ENCODE assay signal across 8 cellular contexts in the genomic region with DNA sequence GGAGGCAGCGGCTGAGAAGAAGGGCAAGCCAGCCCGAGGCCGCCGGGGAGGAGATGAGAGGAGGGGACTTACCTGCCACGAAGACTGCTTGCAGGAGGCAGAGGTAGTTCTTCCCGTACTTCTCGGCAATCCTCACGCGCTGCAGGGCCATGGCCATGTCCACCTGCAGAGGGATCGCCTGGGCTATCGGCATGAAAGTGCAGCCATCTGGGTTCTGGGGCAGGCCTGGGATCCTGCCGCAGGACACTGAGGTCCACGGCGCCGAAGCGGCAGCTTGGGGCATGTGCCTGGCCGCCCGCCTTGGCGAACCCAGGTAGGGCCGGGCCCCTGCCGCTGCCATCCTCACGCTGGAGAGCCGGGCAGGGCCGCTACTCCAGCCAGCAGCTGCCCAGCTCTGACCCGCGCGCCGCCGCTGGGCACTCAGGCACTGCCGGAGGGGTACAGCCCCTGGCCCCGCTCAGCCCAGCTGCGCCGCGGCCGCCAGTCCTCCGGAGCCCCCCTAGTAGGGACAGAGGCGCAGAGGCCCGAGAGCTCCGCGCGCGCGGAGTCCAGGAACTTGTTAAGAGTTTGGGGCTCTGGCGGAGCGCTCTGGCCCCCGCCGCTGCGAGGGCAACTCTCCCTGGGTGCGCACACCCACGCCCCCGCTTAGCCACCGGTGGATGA. TPM values are rescaled to one million over a fixed set of nuclear protein-coding genes. Genes with fewer than 3 reads are reported as not detected.
DNase-seq lines count a peak whose midpoint lies in the region; ATAC-seq and TF ChIP-seq lines count a peak whose summit lies in the region.

No MANE protein-coding gene starts in this region.

- no peaks in the 10 kb centered on the region for H3K9me3 Mint-ChIP-seq in endothelial cell (ENCODE audit: unreplicated experiment)

- TF ChIP-seq CTCF in HEK293 (tag by site-specific recombination; IDR thresholded peaks at IDR 0.05) = no peak
- TF ChIP-seq CTCF in endothelial cell (IDR thresholded peaks at IDR 0.05; ENCODE audit: unreplicated experiment) = no peak

- no peak for ATAC-seq in HG02885 (IDR thresholded peaks at IDR 0.05; ENCODE audit: poor library complexity, unreplicated experiment)

- no peaks in the 10 kb centered on the region for H3K27me3 ChIP-seq in muscle layer of duodenum (ENCODE audit: low read depth, low read length)

- CTCF ChIA-PET in HEK293 (lab: Yijun Ruan, JAX) = no interaction called here

- DNase-seq in AG08396 (ENCODE audit: low spot score) = peak; percentile 4
- peak; percentile 10 for DNase-seq in endothelial cell (ENCODE audit: low spot score)
- DNase-seq in NCI-H2029 treated with DMSO at 0.1 percent for 48 hours (lab: John Stamatoyannopoulos, UW) = no peak
- DNase-seq in middle frontal gyrus (ENCODE audit: extremely low spot score, low spot score) = no peak
- no peak for DNase-seq in AG08395 (ENCODE audit: low spot score)

- H3K4me3 Mint-ChIP-seq in endothelial cell (ENCODE audit: unreplicated experiment) = no peak overlapping the region

- H3K36me3 ChIP-seq in HEK293 (ENCODE audit: control insufficient read depth in 2 of 2, insufficient read depth in 1 of 2, low read length in 2 of 2) (no peaks in the 10 kb centered on the region), muscle layer of duodenum (ENCODE audit: control insufficient read depth in 1 of 2, insufficient read depth in 2 of 2, low read length in 2 of 2) (no peaks in the 10 kb centered on the region)

- no peaks in the 10 kb centered on the region for H3K4me1 ChIP-seq in HEK293 (ENCODE audit: control insufficient read depth, insufficient read depth, low read length)
- peaks cover 0 to 9% of the 10 kb centered on the region in 2 donors for H3K4me1 ChIP-seq in muscle layer of duodenum (ENCODE audit: control insufficient read depth in 1 of 2, insufficient read depth in 2 of 2, low read length in 2 of 2)

- H3K4me3 ChIP-seq in HEK293 (ENCODE audit: low read depth, low read length) (peak overlapping the region; percentile 35), muscle layer of duodenum (ENCODE audit: low read depth in 1 of 2, low read length in 2 of 2) (peak overlapping the region; percentile 48 to 61)

- H3K9me3 ChIP-seq in HEK293 (ENCODE audit: control insufficient read depth, insufficient read depth, low read depth, low read length) (no peaks in the 10 kb centered on the region), muscle layer of duodenum (ENCODE audit: control insufficient read depth in 1 of 2, low read length in 2 of 2) (no peaks in the 10 kb centered on the region)

- no peak overlapping the region for H3K27ac ChIP-seq in HEK293 (ENCODE audit: extremely low read depth, low read depth, low read length)
- H3K27ac ChIP-seq in muscle layer of duodenum (ENCODE audit: low read length) = no peak overlapping the region

- H3K27ac Mint-ChIP-seq in endothelial cell (ENCODE audit: unreplicated experiment) = no peak overlapping the region

- POLR2A ChIA-PET in HEK293 (lab: Yijun Ruan, JAX) = no interaction called here

- H3K27me3 Mint-ChIP-seq in endothelial cell (ENCODE audit: unreplicated experiment) = peaks cover 5% of the 10 kb centered on the region

- H3K4me1 Mint-ChIP-seq in endothelial cell (ENCODE audit: unreplicated experiment) = peaks cover 2% of the 10 kb centered on the region

- H3K36me3 Mint-ChIP-seq in endothelial cell (ENCODE audit: low read depth, unreplicated experiment) = no peaks in the 10 kb centered on the region

TF ChIP-seq in HEK293, 187 proteins besides CTCF, POLR2A, EP300 and RAD21 (continues in another document):
- TF ChIP-seq ZNF518A (tag by site-specific recombination; conservative IDR thresholded peaks at IDR 0.05; ENCODE audit: low read depth) (no peak), ZNF571 (tag by site-specific recombination; IDR thresholded peaks at IDR 0.05) (no peak), HOXD13 (CRISPR knock-in tag; IDR thresholded peaks at IDR 0.05; ENCODE audit: borderline replicate concordance) (no peak), KLF10 (tag by site-specific recombination; IDR thresholded peaks at IDR 0.05) (no peak), ZNF280C (tag by site-specific recombination; IDR thresholded peaks at IDR 0.05) (no peak), ZNF366 (tag by site-specific recombination; conservative IDR thresholded peaks at IDR 0.05) (no peak)
- TF ChIP-seq, protein P1, sequence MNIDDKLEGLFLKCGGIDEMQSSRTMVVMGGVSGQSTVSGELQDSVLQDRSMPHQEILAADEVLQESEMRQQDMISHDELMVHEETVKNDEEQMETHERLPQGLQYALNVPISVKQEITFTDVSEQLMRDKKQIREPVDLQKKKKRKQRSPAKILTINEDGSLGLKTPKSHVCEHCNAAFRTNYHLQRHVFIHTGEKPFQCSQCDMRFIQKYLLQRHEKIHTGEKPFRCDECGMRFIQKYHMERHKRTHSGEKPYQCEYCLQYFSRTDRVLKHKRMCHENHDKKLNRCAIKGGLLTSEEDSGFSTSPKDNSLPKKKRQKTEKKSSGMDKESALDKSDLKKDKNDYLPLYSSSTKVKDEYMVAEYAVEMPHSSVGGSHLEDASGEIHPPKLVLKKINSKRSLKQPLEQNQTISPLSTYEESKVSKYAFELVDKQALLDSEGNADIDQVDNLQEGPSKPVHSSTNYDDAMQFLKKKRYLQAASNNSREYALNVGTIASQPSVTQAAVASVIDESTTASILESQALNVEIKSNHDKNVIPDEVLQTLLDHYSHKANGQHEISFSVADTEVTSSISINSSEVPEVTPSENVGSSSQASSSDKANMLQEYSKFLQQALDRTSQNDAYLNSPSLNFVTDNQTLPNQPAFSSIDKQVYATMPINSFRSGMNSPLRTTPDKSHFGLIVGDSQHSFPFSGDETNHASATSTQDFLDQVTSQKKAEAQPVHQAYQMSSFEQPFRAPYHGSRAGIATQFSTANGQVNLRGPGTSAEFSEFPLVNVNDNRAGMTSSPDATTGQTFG (tag by site-specific recombination; IDR thresholded peaks at IDR 0.05; ENCODE audit: borderline replicate concordance) = no peak

RNA-seq across cellular contexts. Expression of gene MCF2, which starts 16.0 kb away (rescaled TPM):
- 0.67 TPM for total RNA-seq in endothelial cell (ENCODE audit: unreplicated experiment)

Comparison
In these comparisons a context has a peak if more than half of its experiments do, and no peak if none do; other contexts are left out.
1. DNase-seq: peak in AG08396 (single experiment) and endothelial cell (single experiment); none in NCI-H2029 treated with DMSO at 0.1 percent for 48 hours (single experiment), middle frontal gyrus (single experiment) and AG08395 (single experiment).